ENCODE assay signal across 35 cellular contexts in genomic region chr17:32955155-32955554, GRCh38. TPM values are rescaled to one million over a fixed set of nuclear protein-coding genes. Genes with fewer than 3 reads are reported as not detected.
"Had no signal": no experiment of that assay in that cellular context is flagged by ENCODE, and none has a peak within 500 bp of the region (broad histone marks: within the 10 kb centered on the region; RNA-seq: fewer than 3 reads in every experiment).

No MANE protein-coding gene starts in this region.

- H3K4me3 ChIP-seq: breast epithelium had no signal

- H3K27ac Mint-ChIP-seq: activated B cell treated with CpG ODN at 0.5 μM for 24 hours; activated CD4-positive, alpha-beta memory T cell treated with anti-CD3 and anti-CD28 coated beads, Interleukin-2, amount 10 ng/mL, durations not matched to agents 7 days and 5 days; activated CD8-positive, alpha-beta memory T cell treated with anti-CD3 and anti-CD28 coated beads, Interleukin-2, amount 10 ng/mL, durations not matched to agents 7 days and 5 days; activated naive CD4-positive, alpha-beta T cell treated with anti-CD3 and anti-CD28 coated beads, Interleukin-2, amount 10 ng/mL, durations not matched to agents 7 days and 5 days; activated naive CD8-positive, alpha-beta T cell; activated naive CD8-positive, alpha-beta T cell treated with anti-CD3 and anti-CD28 coated beads, Interleukin-2, amount 50 U/mL, for 24 hours had no signal

- H3K27ac ChIP-seq: breast epithelium, RWPE1, VCaP had no signal

- H3K27me3 ChIP-seq: breast epithelium had no signal

- DNase-seq: activated B cell treated with CpG ODN at 0.5 μM for 24 hours; activated CD4-positive, alpha-beta memory T cell treated with anti-CD3 and anti-CD28 coated beads, Interleukin-2, amount 10 ng/mL, durations not matched to agents 7 days and 5 days; activated CD4-positive, alpha-beta T cell treated with anti-CD3 and anti-CD28 coated beads for 48 hours; activated CD4-positive, CD25-positive, alpha-beta regulatory T cell treated with anti-CD3 and anti-CD28 coated beads, Interleukin-2, amount 50 U/mL, for 72 hours; activated CD8-positive, alpha-beta memory T cell treated with anti-CD3 and anti-CD28 coated beads for 24 hours; activated CD8-positive, alpha-beta memory T cell treated with anti-CD3 and anti-CD28 coated beads, Interleukin-2, amount 10 ng/mL, durations not matched to agents 7 days and 5 days; activated CD8-positive, alpha-beta memory T cell treated with anti-CD3 and anti-CD28 coated beads, Interleukin-2, amount 50 U/mL, for 48 hours; activated effector memory CD4-positive, alpha-beta T cell treated with Interleukin-2 at 50 U/mL for 16 hours; activated naive CD4-positive, alpha-beta T cell treated with anti-CD3 and anti-CD28 coated beads, Interleukin-2, amount 10 ng/mL, durations not matched to agents 7 days and 5 days; activated naive CD8-positive, alpha-beta T cell treated with anti-CD3 and anti-CD28 coated beads, Interleukin-2, amount 50 U/mL, for 24 hours; activated T-cell treated with anti-CD3 and anti-CD28 coated beads, Interleukin-2, amount 50 U/mL, for 48 hours; aorta; NCI-H1092 treated with DMSO at 0.1 percent for 48 hours; NCI-H1417; NCI-H146; NCI-H187; NCI-H2029 treated with DMSO at 0.1 percent for 48 hours; NCI-H2107; NCI-H2171; NCI-H510A; NCI-H526; NCI-H748 treated with DMSO at 0.1 percent for 48 hours; NK-92 treated with Interleukin-12 subunit alpha and Interleukin-12 subunit beta, amount 100 ng/mL, for 24 hours; PC-3; SW 1271; T-helper 1 cell; T-helper 2 cell; T-helper 9 cell had no signal

- H3K4me1 Mint-ChIP-seq: activated B cell treated with CpG ODN at 0.5 μM for 24 hours; activated CD4-positive, alpha-beta memory T cell treated with anti-CD3 and anti-CD28 coated beads, Interleukin-2, amount 10 ng/mL, durations not matched to agents 7 days and 5 days; activated CD8-positive, alpha-beta memory T cell treated with anti-CD3 and anti-CD28 coated beads, Interleukin-2, amount 10 ng/mL, durations not matched to agents 7 days and 5 days; activated naive CD4-positive, alpha-beta T cell treated with anti-CD3 and anti-CD28 coated beads, Interleukin-2, amount 10 ng/mL, durations not matched to agents 7 days and 5 days; activated naive CD8-positive, alpha-beta T cell treated with anti-CD3 and anti-CD28 coated beads, Interleukin-2, amount 50 U/mL, for 24 hours had no signal

- H3K36me3 ChIP-seq: breast epithelium had no signal

- H3K4me1 ChIP-seq: breast epithelium had no signal

- H3K4me3 Mint-ChIP-seq: activated B cell treated with CpG ODN at 0.5 μM for 24 hours; activated CD4-positive, alpha-beta memory T cell treated with anti-CD3 and anti-CD28 coated beads, Interleukin-2, amount 10 ng/mL, durations not matched to agents 7 days and 5 days; activated CD8-positive, alpha-beta memory T cell treated with anti-CD3 and anti-CD28 coated beads, Interleukin-2, amount 10 ng/mL, durations not matched to agents 7 days and 5 days; activated naive CD4-positive, alpha-beta T cell treated with anti-CD3 and anti-CD28 coated beads, Interleukin-2, amount 10 ng/mL, durations not matched to agents 7 days and 5 days; activated naive CD8-positive, alpha-beta T cell; activated naive CD8-positive, alpha-beta T cell treated with anti-CD3 and anti-CD28 coated beads, Interleukin-2, amount 50 U/mL, for 24 hours had no signal

- H3K9me3 Mint-ChIP-seq: activated B cell treated with CpG ODN at 0.5 μM for 24 hours; activated CD4-positive, alpha-beta memory T cell treated with anti-CD3 and anti-CD28 coated beads, Interleukin-2, amount 10 ng/mL, durations not matched to agents 7 days and 5 days; activated naive CD4-positive, alpha-beta T cell treated with anti-CD3 and anti-CD28 coated beads, Interleukin-2, amount 10 ng/mL, durations not matched to agents 7 days and 5 days; activated naive CD8-positive, alpha-beta T cell treated with anti-CD3 and anti-CD28 coated beads, Interleukin-2, amount 50 U/mL, for 24 hours had no signal

- H3K36me3 Mint-ChIP-seq: activated CD8-positive, alpha-beta memory T cell treated with anti-CD3 and anti-CD28 coated beads, Interleukin-2, amount 10 ng/mL, durations not matched to agents 7 days and 5 days; activated naive CD4-positive, alpha-beta T cell treated with anti-CD3 and anti-CD28 coated beads, Interleukin-2, amount 10 ng/mL, durations not matched to agents 7 days and 5 days; activated naive CD8-positive, alpha-beta T cell had no signal

- H3K9me3 ChIP-seq: breast epithelium had no signal

- ATAC-seq: activated CD8-positive, alpha-beta memory T cell treated with anti-CD3 and anti-CD28 coated beads, Interleukin-2, amount 10 ng/mL, durations not matched to agents 7 days and 5 days; activated naive CD8-positive, alpha-beta T cell treated with anti-CD3 and anti-CD28 coated beads, Interleukin-2, amount 50 U/mL, for 24 hours; PC-3; Right ventricle myocardium inferior had no signal

RNA-seq across cellular contexts. Expression of gene TMEM98, which starts 27.2 kb away (rescaled TPM):
- total RNA-seq: activated B cell treated with CpG ODN at 0.5 μM for 24 hours had no signal

RNA-seq across cellular contexts. Expression of gene SPACA3, which starts 36.5 kb away (rescaled TPM):
- total RNA-seq: activated B cell treated with CpG ODN at 0.5 μM for 24 hours; activated CD4-positive, alpha-beta memory T cell treated with anti-CD3 and anti-CD28 coated beads, Interleukin-2, amount 10 ng/mL, durations not matched to agents 7 days and 5 days; activated CD8-positive, alpha-beta memory T cell treated with anti-CD3 and anti-CD28 coated beads, Interleukin-2, amount 10 ng/mL, durations not matched to agents 7 days and 5 days; aorta; breast epithelium; cardiac septum; M059J; PC-3; Right ventricle myocardium inferior had no signal
